Comparison of ENCODE assay signal across 8 cellular contexts in the genomic region with DNA sequence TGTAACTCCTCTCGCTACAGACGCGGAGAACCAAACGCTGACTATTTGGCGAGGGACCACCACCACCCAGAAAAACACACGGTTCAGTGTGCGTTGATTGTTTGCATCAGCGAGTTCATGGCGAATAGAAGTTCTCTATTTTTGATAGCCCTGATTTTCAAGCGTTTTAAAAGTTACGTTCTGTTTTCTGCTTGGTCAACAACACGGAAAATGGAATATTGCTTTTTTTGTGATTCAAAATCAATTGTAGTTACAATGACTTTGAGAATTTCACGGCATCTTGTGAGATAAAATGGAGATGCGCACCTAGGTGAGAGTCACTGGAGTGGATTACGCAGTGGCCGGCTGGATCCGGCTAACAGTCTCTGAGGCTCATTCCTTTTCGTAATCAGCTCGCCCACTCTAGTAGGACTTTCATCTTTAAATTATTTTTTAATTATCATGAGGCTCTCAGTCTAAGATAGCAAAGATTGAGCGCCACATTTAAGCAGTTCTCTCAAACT. TPM values are rescaled to one million over a fixed set of nuclear protein-coding genes. Genes with fewer than 3 reads are reported as not detected.
DNase-seq lines count a peak whose midpoint lies in the region; ATAC-seq, FAIRE-seq and TF ChIP-seq lines count a peak whose summit lies in the region.

No MANE protein-coding gene starts in this region.

- 20% methylated on average over 20 of the region's 20 CpGs for WGBS in A549 (ENCODE audit: missing lambda C conversion rate)
- 1% methylated on average over 20 of the region's 20 CpGs for WGBS in pancreas, 2 donors

- no peaks in the 10 kb centered on the region for H3K27me3 ChIP-seq in pancreas

- no peak for FAIRE-seq in A549 (lab: Jason Lieb, UNC)
- FAIRE-seq in pancreas (lab: Jason Lieb, UNC), result no peak

- peak overlapping the region; percentile 88 for H3K4me2 ChIP-seq in A549

- H3K27ac ChIP-seq in A549 (peak overlapping the region; percentile 95 to 96), VCaP (peak overlapping the region; percentile 92), pancreas (peak overlapping the region; percentile 93 to 99 (median 96))

- CTCF ChIA-PET in A549 (lab: Yijun Ruan, JAX), result interaction anchor here (0.7 to 5.4 kb wide), 4 partner anchors 11 to 196 kb away, joined by 3 to 74 read pairs (median 22); no protein-coding TSS in a partner anchor

- no peak for TF ChIP-seq RAD21 in A549 (conservative IDR thresholded peaks at IDR 0.05 in 1 of 2, IDR thresholded peaks at IDR 0.05 in 1 of 2)

- H3K4me3 ChIP-seq in A549 (peak overlapping the region; percentile 59), foreskin fibroblast (ENCODE audit: low read depth in 1 of 2, low read length in 2 of 2) (peak overlapping the region; percentile 77 to 83), pancreas (peak overlapping the region; percentile 59 to 82 (median 74))

- no peak for TF ChIP-seq POLR2A in A549 (IDR thresholded peaks at IDR 0.05; ENCODE audit: low read length)

- peaks cover 16% of the 10 kb centered on the region for H3K4me1 ChIP-seq in A549
- H3K4me1 ChIP-seq in pancreas, result peaks cover 0 to 12% (median 12%) of the 10 kb centered on the region in 3 donors

- DNase-seq in A549 (ENCODE audit: low read depth in 1 of 2, low spot score in 1 of 2) (peak in 1 of 2 experiments; percentile 8), GM20000 (ENCODE audit: low spot score) (peak; percentile 31), foreskin fibroblast (peak in 1 of 2 donors; percentile 66), pancreas (peak in 1 of 6 donors; percentile 22)

- POLR2A ChIA-PET in A549 (lab: Yijun Ruan, JAX), result interaction anchor here (1.4 to 3.6 kb wide), 6 partner anchors 11 to 196 kb away, joined by 3 to 41 read pairs (median 8); a partner anchor contains a TSS

- ATAC-seq in A549 (no peak), pancreas (peak in 3 of 4 donors; percentile 29 to 56 (median 46)), HG02588 (IDR thresholded peaks at IDR 0.05; ENCODE audit: unreplicated experiment) (no peak), GM18498 (IDR thresholded peaks at IDR 0.05; ENCODE audit: unreplicated experiment) (no peak), HG03442 (IDR thresholded peaks at IDR 0.05; ENCODE audit: unreplicated experiment) (no peak)

- TF ChIP-seq CTCF in A549 (IDR thresholded peaks at IDR 0.05), result no peak
- TF ChIP-seq CTCF in GM20000 (IDR thresholded peaks at IDR 0.05; ENCODE audit: extremely low read depth, missing control alignments), result no peak
- TF ChIP-seq CTCF in VCaP (conservative IDR thresholded peaks at IDR 0.05), result no peak
- no peak for TF ChIP-seq CTCF in foreskin fibroblast (IDR thresholded peaks at IDR 0.05; ENCODE audit: low read depth, low read length)
- TF ChIP-seq CTCF in pancreas (IDR thresholded peaks at IDR 0.05), result no peak

- intact Hi-C loops in pancreas (cut with DNase I), result no loop called here

- H3K9me3 ChIP-seq in A549 (no peaks in the 10 kb centered on the region), pancreas (no peaks in the 10 kb centered on the region)

- no peaks in the 10 kb centered on the region for H3K36me3 ChIP-seq in pancreas

- TF ChIP-seq EP300 in A549 (IDR thresholded peaks at IDR 0.05), result no peak

TF ChIP-seq in A549, 52 proteins besides CTCF, POLR2A, EP300 and RAD21:
- TF ChIP-seq, protein P1, sequence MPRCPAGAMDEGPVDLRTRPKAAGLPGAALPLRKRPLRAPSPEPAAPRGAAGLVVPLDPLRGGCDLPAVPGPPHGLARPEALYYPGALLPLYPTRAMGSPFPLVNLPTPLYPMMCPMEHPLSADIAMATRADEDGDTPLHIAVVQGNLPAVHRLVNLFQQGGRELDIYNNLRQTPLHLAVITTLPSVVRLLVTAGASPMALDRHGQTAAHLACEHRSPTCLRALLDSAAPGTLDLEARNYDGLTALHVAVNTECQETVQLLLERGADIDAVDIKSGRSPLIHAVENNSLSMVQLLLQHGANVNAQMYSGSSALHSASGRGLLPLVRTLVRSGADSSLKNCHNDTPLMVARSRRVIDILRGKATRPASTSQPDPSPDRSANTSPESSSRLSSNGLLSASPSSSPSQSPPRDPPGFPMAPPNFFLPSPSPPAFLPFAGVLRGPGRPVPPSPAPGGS (IDR thresholded peaks at IDR 0.05), result no peak
- TF ChIP-seq MAFK (IDR thresholded peaks at IDR 0.05; ENCODE audit: partially characterized antibody) (no peak), GATA3 (IDR thresholded peaks at IDR 0.05; ENCODE audit: borderline replicate concordance) (no peak), SREBF2 (IDR thresholded peaks at IDR 0.05) (no peak), CHD2 (IDR thresholded peaks at IDR 0.05; ENCODE audit: low read length, partially characterized antibody) (no peak), ZC3H11A (IDR thresholded peaks at IDR 0.05) (no peak), KDM1A (IDR thresholded peaks at IDR 0.05; ENCODE audit: low read depth) (no peak), NPAS2 (CRISPR knock-in tag; IDR thresholded peaks at IDR 0.05; ENCODE audit: borderline replicate concordance) (no peak), TFCP2L1 (CRISPR knock-in tag; IDR thresholded peaks at IDR 0.05) (no peak), CHD4 (IDR thresholded peaks at IDR 0.05; ENCODE audit: borderline replicate concordance) (no peak), ESRRA (IDR thresholded peaks at IDR 0.05; ENCODE audit: borderline replicate concordance, low read length) (no peak), POLR2AphosphoS2 (conservative IDR thresholded peaks at IDR 0.05; ENCODE audit: low read length) (no peak), CBX8 (IDR thresholded peaks at IDR 0.05) (no peak), FOSB (CRISPR knock-in tag; IDR thresholded peaks at IDR 0.05) (no peak), HDAC2 (IDR thresholded peaks at IDR 0.05) (no peak), TP53 (CRISPR knock-in tag; IDR thresholded peaks at IDR 0.05) (no peak), RARB (CRISPR knock-in tag; IDR thresholded peaks at IDR 0.05) (no peak)
- TF ChIP-seq, protein P2, sequence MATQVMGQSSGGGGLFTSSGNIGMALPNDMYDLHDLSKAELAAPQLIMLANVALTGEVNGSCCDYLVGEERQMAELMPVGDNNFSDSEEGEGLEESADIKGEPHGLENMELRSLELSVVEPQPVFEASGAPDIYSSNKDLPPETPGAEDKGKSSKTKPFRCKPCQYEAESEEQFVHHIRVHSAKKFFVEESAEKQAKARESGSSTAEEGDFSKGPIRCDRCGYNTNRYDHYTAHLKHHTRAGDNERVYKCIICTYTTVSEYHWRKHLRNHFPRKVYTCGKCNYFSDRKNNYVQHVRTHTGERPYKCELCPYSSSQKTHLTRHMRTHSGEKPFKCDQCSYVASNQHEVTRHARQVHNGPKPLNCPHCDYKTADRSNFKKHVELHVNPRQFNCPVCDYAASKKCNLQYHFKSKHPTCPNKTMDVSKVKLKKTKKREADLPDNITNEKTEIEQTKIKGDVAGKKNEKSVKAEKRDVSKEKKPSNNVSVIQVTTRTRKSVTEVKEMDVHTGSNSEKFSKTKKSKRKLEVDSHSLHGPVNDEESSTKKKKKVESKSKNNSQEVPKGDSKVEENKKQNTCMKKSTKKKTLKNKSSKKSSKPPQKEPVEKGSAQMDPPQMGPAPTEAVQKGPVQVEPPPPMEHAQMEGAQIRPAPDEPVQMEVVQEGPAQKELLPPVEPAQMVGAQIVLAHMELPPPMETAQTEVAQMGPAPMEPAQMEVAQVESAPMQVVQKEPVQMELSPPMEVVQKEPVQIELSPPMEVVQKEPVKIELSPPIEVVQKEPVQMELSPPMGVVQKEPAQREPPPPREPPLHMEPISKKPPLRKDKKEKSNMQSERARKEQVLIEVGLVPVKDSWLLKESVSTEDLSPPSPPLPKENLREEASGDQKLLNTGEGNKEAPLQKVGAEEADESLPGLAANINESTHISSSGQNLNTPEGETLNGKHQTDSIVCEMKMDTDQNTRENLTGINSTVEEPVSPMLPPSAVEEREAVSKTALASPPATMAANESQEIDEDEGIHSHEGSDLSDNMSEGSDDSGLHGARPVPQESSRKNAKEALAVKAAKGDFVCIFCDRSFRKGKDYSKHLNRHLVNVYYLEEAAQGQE (IDR thresholded peaks at IDR 0.05), result no peak
- TF ChIP-seq, protein P3, sequence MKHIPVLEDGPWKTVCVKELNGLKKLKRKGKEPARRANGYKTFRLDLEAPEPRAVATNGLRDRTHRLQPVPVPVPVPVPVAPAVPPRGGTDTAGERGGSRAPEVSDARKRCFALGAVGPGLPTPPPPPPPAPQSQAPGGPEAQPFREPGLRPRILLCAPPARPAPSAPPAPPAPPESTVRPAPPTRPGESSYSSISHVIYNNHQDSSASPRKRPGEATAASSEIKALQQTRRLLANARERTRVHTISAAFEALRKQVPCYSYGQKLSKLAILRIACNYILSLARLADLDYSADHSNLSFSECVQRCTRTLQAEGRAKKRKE (CRISPR knock-in tag; IDR thresholded peaks at IDR 0.05; ENCODE audit: low read depth), result no peak

RNA-seq across cellular contexts. Expression of a gene that starts 54.8 kb away (rescaled TPM):
- not detected in 2 replicates for polyA plus RNA-seq in A549 (2011; rRNA removed)
- polyA plus RNA-seq in A549 (2012; cell fraction: cytosol; rRNA removed), result not detected in 2 replicates
- not detected in 2 replicates for polyA plus RNA-seq in A549 (2012; cell fraction: nucleus; rRNA removed)
- not detected in 3 replicates for polyA plus RNA-seq in A549 (2017; fragmentation: RNase III; extraction: RNeasy Plus Mini Kit Qiagen cat#74134 plus additional on column Dnase treatment)
- polyA minus RNA-seq in A549 (2011; rRNA and poly(A)+ RNA removed), result not detected in 2 replicates
- not detected for total RNA-seq in pancreas
- not detected for polyA plus RNA-seq in pancreas

Comparison
In these comparisons a context has a peak if more than half of its experiments do, and no peak if none do; other contexts are left out.
1. ATAC-seq: peak in pancreas (3 of 4); none in A549 (0 of 2), HG02588 (single experiment), GM18498 (single experiment) and HG03442 (single experiment).
2. Peak in every context shown above with its lines, with median percentiles within 50 percentile points of each other: H3K27ac ChIP-seq and H3K4me3 ChIP-seq.